ENCODE assay signal across 8 cellular contexts in genomic region chr17:2090804-2091534, GRCh38. TPM values are rescaled to one million over a fixed set of nuclear protein-coding genes. Genes with fewer than 3 reads are reported as not detected.
DNase-seq lines count a peak whose midpoint lies in the region; ATAC-seq, FAIRE-seq and TF ChIP-seq lines count a peak whose summit lies in the region.

No MANE protein-coding gene starts in this region.

- DNase-seq in GM19239 (ENCODE audit: insufficient read length, low spot score) (no peak), fibroblast of peridontal ligament (ENCODE audit: extremely low read depth) (peak; percentile 91), ovary (peak; percentile 62 to 74 (median 64))

- ATAC-seq in SK-N-SH treated with all-trans-retinoic acid at 6 μM for 48 hours (peak; percentile 93), HG03108 (IDR thresholded peaks at IDR 0.05; ENCODE audit: unreplicated experiment) (no peak), HG03354 (IDR thresholded peaks at IDR 0.05; ENCODE audit: poor library complexity, severe bottlenecking, unreplicated experiment) (no peak), HG03457 (IDR thresholded peaks at IDR 0.05; ENCODE audit: unreplicated experiment) (no peak), HG02884 (IDR thresholded peaks at IDR 0.05; ENCODE audit: unreplicated experiment) (no peak)

- H3K27ac ChIP-seq in ovary = peak overlapping the region in 1 of 2 donors; percentile 3

- H3K36me3 ChIP-seq in ovary = no peaks in the 10 kb centered on the region

- H3K4me1 ChIP-seq in ovary (ENCODE audit: insufficient read depth) = peaks cover 7% of the 10 kb centered on the region

- H3K9me3 ChIP-seq in ovary = no peaks in the 10 kb centered on the region

- FAIRE-seq in GM19239 (lab: Jason Lieb, UNC) = peak; percentile 79

- H3K4me3 ChIP-seq in ovary = no peak overlapping the region

- intact Hi-C loops in ovary (cut with DNase I) = no loop called here

- TF ChIP-seq CTCF in ovary (IDR thresholded peaks at IDR 0.05) = peak in 2 of 3 donors; percentile 37 to 39

- WGBS in ovary, 3 donors = 3 to 12% (median 8%) methylated on average over 2 of the region's 2 CpGs

- no peak for TF ChIP-seq EP300 in ovary (IDR thresholded peaks at IDR 0.05)

- no peaks in the 10 kb centered on the region for H3K27me3 ChIP-seq in ovary

- no peak for TF ChIP-seq POLR2A in ovary (IDR thresholded peaks at IDR 0.05)

TF ChIP-seq in SK-N-SH treated with all-trans-retinoic acid at 6 μM for 48 hours, 23 proteins besides CTCF, POLR2A, EP300 and RAD21:
- no peak for TF ChIP-seq TCF4 (CRISPR knock-in tag; IDR thresholded peaks at IDR 0.05; ENCODE audit: borderline replicate concordance)
- TF ChIP-seq ESRRG (CRISPR knock-in tag; IDR thresholded peaks at IDR 0.05) = no peak
- peak; percentile 57; the same call in 1 of the 2 replicates for TF ChIP-seq SNAI2 (CRISPR knock-in tag; IDR thresholded peaks at IDR 0.05)
- TF ChIP-seq ZNF70 (CRISPR knock-in tag; IDR thresholded peaks at IDR 0.05) = peak; percentile 34; the same call in 1 of the 2 replicates

RNA-seq across cellular contexts. Expression of gene HIC1, which starts 36.1 kb away (rescaled TPM):
- total RNA-seq in ovary = 100 to 1,000 TPM in 1 of 7 donors, 10 to 100 TPM in 6; 35.0 to 108 (median 68.0) TPM
- polyA plus RNA-seq in ovary = 10 to 100 TPM in 1 of 2 donors, 1 to 10 TPM in 1; 3.9 to 16.3 TPM

RNA-seq across cellular contexts. Expression of gene OVCA2, which starts 49.1 kb away (rescaled TPM):
- 10 to 100 TPM; 19.1 to 26.4 (median 21.2) TPM for total RNA-seq in ovary
- 10 to 100 TPM; 13.2 to 28.3 TPM for polyA plus RNA-seq in ovary
